ENCODE assay signal across 9 cellular contexts in the genomic region with DNA sequence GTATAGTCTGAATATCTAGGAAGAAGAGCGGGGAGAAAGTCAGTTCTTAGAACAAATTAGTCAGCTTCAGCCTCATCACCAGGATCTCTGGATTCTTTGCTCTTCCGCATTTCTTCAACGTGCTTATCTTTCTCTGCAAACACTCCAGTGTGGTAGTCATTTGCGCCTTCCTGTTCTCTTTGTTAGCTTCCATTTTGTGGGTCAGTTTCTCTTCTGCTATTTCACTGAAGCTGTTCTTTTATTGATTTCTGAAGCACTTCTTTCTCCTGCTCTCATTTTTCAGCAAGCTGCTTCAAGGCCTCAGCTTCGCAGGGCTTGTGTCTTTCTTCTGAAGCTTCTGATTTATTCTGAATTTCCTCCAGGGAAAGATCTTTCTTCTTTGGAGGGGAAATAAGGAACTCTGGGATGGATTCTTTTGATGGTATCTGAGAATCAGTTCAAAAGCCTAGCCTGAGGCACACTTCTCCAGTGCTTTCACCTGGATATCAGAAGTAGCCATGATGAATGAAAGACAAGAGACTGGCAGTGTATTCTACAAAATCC. TPM values are rescaled to one million over a fixed set of nuclear protein-coding genes. Genes with fewer than 3 reads are reported as not detected.
DNase-seq lines count a peak whose midpoint lies in the region; ATAC-seq and TF ChIP-seq lines count a peak whose summit lies in the region.
"Had no signal": no experiment of that assay in that cellular context is flagged by ENCODE, and none has a peak within 500 bp of the region (broad histone marks: within the 10 kb centered on the region; RNA-seq: fewer than 3 reads in every experiment).

No MANE protein-coding gene starts in this region.

- H3K9me3 ChIP-seq in uterus = no peaks in the 10 kb centered on the region

- H3K27ac Mint-ChIP-seq in activated CD8-positive, alpha-beta T cell treated with anti-CD3 and anti-CD28 coated beads for 36 hours = peak overlapping the region; percentile 5
- no peak overlapping the region for H3K27ac Mint-ChIP-seq in activated CD8-positive, alpha-beta T cell treated with anti-CD3 and anti-CD28 coated beads, Interleukin-2, amount 10 ng/mL, durations not matched to agents 7 days and 5 days
- peak overlapping the region; percentile 2 for H3K27ac Mint-ChIP-seq in activated naive CD8-positive, alpha-beta T cell treated with anti-CD3 and anti-CD28 coated beads for 36 hours
- peak overlapping the region; percentile 6 to 91 (median 86) for H3K27ac Mint-ChIP-seq in naive B cell

- peaks cover 15% of the 10 kb centered on the region for H3K4me1 Mint-ChIP-seq in activated CD8-positive, alpha-beta T cell treated with anti-CD3 and anti-CD28 coated beads for 36 hours (ENCODE audit: low read depth)
- H3K4me1 Mint-ChIP-seq in activated CD8-positive, alpha-beta T cell treated with anti-CD3 and anti-CD28 coated beads, Interleukin-2, amount 10 ng/mL, durations not matched to agents 7 days and 5 days (ENCODE audit: low read depth) = peaks cover 2% of the 10 kb centered on the region
- H3K4me1 Mint-ChIP-seq in activated naive CD8-positive, alpha-beta T cell treated with anti-CD3 and anti-CD28 coated beads for 36 hours = peaks cover 9% of the 10 kb centered on the region
- peaks cover 39 to 67% (median 54%) of the 10 kb centered on the region in 3 donors for H3K4me1 Mint-ChIP-seq in naive B cell

- peaks cover 34% of the 10 kb centered on the region for H3K36me3 Mint-ChIP-seq in activated CD8-positive, alpha-beta T cell treated with anti-CD3 and anti-CD28 coated beads for 36 hours (ENCODE audit: low read depth)
- peaks cover 23% of the 10 kb centered on the region for H3K36me3 Mint-ChIP-seq in activated CD8-positive, alpha-beta T cell treated with anti-CD3 and anti-CD28 coated beads, Interleukin-2, amount 10 ng/mL, durations not matched to agents 7 days and 5 days (ENCODE audit: low read depth)
- H3K36me3 Mint-ChIP-seq in activated naive CD8-positive, alpha-beta T cell treated with anti-CD3 and anti-CD28 coated beads for 36 hours = peaks cover 44% of the 10 kb centered on the region
- H3K36me3 Mint-ChIP-seq in naive B cell = peaks cover under 1 to 25% of the 10 kb centered on the region in 2 donors

- no peak for TF ChIP-seq POLR2A in uterus (IDR thresholded peaks at IDR 0.05)

- no peaks in the 10 kb centered on the region for H3K27me3 ChIP-seq in uterus

- no peak for TF ChIP-seq CTCF in activated CD8-positive, alpha-beta T cell treated with anti-CD3 and anti-CD28 coated beads for 36 hours (IDR thresholded peaks at IDR 0.05)
- no peak for TF ChIP-seq CTCF in uterus (IDR thresholded peaks at IDR 0.05)

- no peaks in the 10 kb centered on the region for H3K27me3 Mint-ChIP-seq in activated CD8-positive, alpha-beta T cell treated with anti-CD3 and anti-CD28 coated beads for 36 hours
- H3K27me3 Mint-ChIP-seq in activated CD8-positive, alpha-beta T cell treated with anti-CD3 and anti-CD28 coated beads, Interleukin-2, amount 10 ng/mL, durations not matched to agents 7 days and 5 days (ENCODE audit: low read depth) = no peaks in the 10 kb centered on the region
- H3K27me3 Mint-ChIP-seq in activated naive CD8-positive, alpha-beta T cell treated with anti-CD3 and anti-CD28 coated beads for 36 hours = no peaks in the 10 kb centered on the region
- H3K27me3 Mint-ChIP-seq in naive B cell = no peaks in the 10 kb centered on the region

- no peak overlapping the region for H3K4me3 Mint-ChIP-seq in activated CD8-positive, alpha-beta T cell treated with anti-CD3 and anti-CD28 coated beads for 36 hours
- H3K4me3 Mint-ChIP-seq in activated CD8-positive, alpha-beta T cell treated with anti-CD3 and anti-CD28 coated beads, Interleukin-2, amount 10 ng/mL, durations not matched to agents 7 days and 5 days = no peak overlapping the region
- no peak overlapping the region for H3K4me3 Mint-ChIP-seq in activated naive CD8-positive, alpha-beta T cell treated with anti-CD3 and anti-CD28 coated beads for 36 hours
- peak overlapping the region; percentile 27 to 88 (median 62) for H3K4me3 Mint-ChIP-seq in naive B cell
- H3K4me3 Mint-ChIP-seq: neural crest cell had no signal

- H3K27ac ChIP-seq in uterus = no peak overlapping the region

- H3K4me1 ChIP-seq in uterus = no peaks in the 10 kb centered on the region

- peaks cover 15% of the 10 kb centered on the region for H3K9me3 Mint-ChIP-seq in activated CD8-positive, alpha-beta T cell treated with anti-CD3 and anti-CD28 coated beads for 36 hours
- no peaks in the 10 kb centered on the region for H3K9me3 Mint-ChIP-seq in activated CD8-positive, alpha-beta T cell treated with anti-CD3 and anti-CD28 coated beads, Interleukin-2, amount 10 ng/mL, durations not matched to agents 7 days and 5 days (ENCODE audit: insufficient read depth)
- peaks cover 17% of the 10 kb centered on the region for H3K9me3 Mint-ChIP-seq in activated naive CD8-positive, alpha-beta T cell treated with anti-CD3 and anti-CD28 coated beads for 36 hours
- peaks cover 4 to 21% (median 8%) of the 10 kb centered on the region in 7 donors for H3K9me3 Mint-ChIP-seq in naive B cell

- POLR2A ChIA-PET in activated CD8-positive, alpha-beta T cell treated with anti-CD3 and anti-CD28 coated beads for 36 hours (lab: Charles Lee) = interaction anchor here (0.6 to 1.4 kb wide), 4 partner anchors 13 to 245 kb away, joined by 3 to 4 read pairs (median 3); a partner anchor contains a TSS
- POLR2A ChIA-PET in activated CD8-positive, alpha-beta T cell treated with anti-CD3 and anti-CD28 coated beads, Interleukin-2, amount 10 ng/mL, durations not matched to agents 7 days and 5 days (lab: Charles Lee) = interaction anchor here (0.9 to 1.4 kb wide), 2 partner anchors 8 to 14 kb away, joined by 3 read pairs; a partner anchor contains a TSS

- CTCF ChIA-PET in activated CD8-positive, alpha-beta T cell treated with anti-CD3 and anti-CD28 coated beads for 36 hours (lab: Charles Lee) = interaction anchor here (0.8 to 3.4 kb wide), 4 partner anchors 10 to 62 kb away, joined by 3 to 11 read pairs (median 4); no protein-coding TSS in a partner anchor
- CTCF ChIA-PET in activated CD8-positive, alpha-beta T cell treated with anti-CD3 and anti-CD28 coated beads, Interleukin-2, amount 10 ng/mL, durations not matched to agents 7 days and 5 days (lab: Charles Lee) = interaction anchor here (0.7 to 2.0 kb wide), 2 partner anchors 33 to 60 kb away, joined by 3 to 7 read pairs; no protein-coding TSS in a partner anchor

- no peak for DNase-seq in activated CD8-positive, alpha-beta T cell treated with anti-CD3 and anti-CD28 coated beads for 36 hours
- DNase-seq in activated CD8-positive, alpha-beta T cell treated with anti-CD3 and anti-CD28 coated beads, Interleukin-2, amount 10 ng/mL, durations not matched to agents 7 days and 5 days = no peak
- no peak for DNase-seq in activated naive CD8-positive, alpha-beta T cell treated with anti-CD3 and anti-CD28 coated beads for 36 hours
- DNase-seq in naive B cell = peak; percentile 81
- DNase-seq in NCI-H524 treated with DMSO at 0.1 percent for 48 hours (lab: John Stamatoyannopoulos, UW) = no peak
- no peak for DNase-seq in uterus

- intact Hi-C loops in activated CD8-positive, alpha-beta T cell treated with anti-CD3 and anti-CD28 coated beads for 36 hours (cut with micrococcal nuclease) = no loop called here
- intact Hi-C loops in uterus (cut with DNase I; ENCODE audit: low total_unique reads) = no loop called here

- no peak overlapping the region for H3K4me3 ChIP-seq in uterus

- H3K36me3 ChIP-seq in uterus = no peaks in the 10 kb centered on the region

- no peak for ATAC-seq in activated CD8-positive, alpha-beta T cell treated with anti-CD3 and anti-CD28 coated beads for 36 hours
- ATAC-seq in activated CD8-positive, alpha-beta T cell treated with anti-CD3 and anti-CD28 coated beads, Interleukin-2, amount 10 ng/mL, durations not matched to agents 7 days and 5 days = no peak
- ATAC-seq in HG03342 (IDR thresholded peaks at IDR 0.05; ENCODE audit: unreplicated experiment) = peak; percentile 92
- ATAC-seq in naive B cell (ENCODE audit: low read depth in 2 of 2) = peak; percentile 97 to 98
- ATAC-seq in HG03135 (IDR thresholded peaks at IDR 0.05; ENCODE audit: unreplicated experiment) = no peak

RNA-seq across cellular contexts. Expression of a gene that starts 13.5 kb away (rescaled TPM):
- 1 to 10 TPM; 3.5 to 4.1 TPM for total RNA-seq in activated CD8-positive, alpha-beta T cell treated with anti-CD3 and anti-CD28 coated beads for 36 hours
- total RNA-seq in activated CD8-positive, alpha-beta T cell treated with anti-CD3 and anti-CD28 coated beads, Interleukin-2, amount 10 ng/mL, durations not matched to agents 7 days and 5 days = 1 to 10 TPM; 3.4 to 3.5 TPM
- 1 to 10 TPM; 2.7 to 3.7 TPM for total RNA-seq in activated naive CD8-positive, alpha-beta T cell treated with anti-CD3 and anti-CD28 coated beads for 36 hours
- 10 to 100 TPM; 29.2 to 59.1 (median 37.0) TPM for polyA plus RNA-seq in naive B cell (ENCODE audit: low read depth in 6 of 6)
- total RNA-seq in uterus = 10 to 100 TPM in 3 of 4 donors, 1 to 10 TPM in 1; 1.3 to 25.6 (median 16.0) TPM

RNA-seq across cellular contexts. Expression of a gene that starts 55.9 kb away (rescaled TPM):
- total RNA-seq in activated CD8-positive, alpha-beta T cell treated with anti-CD3 and anti-CD28 coated beads for 36 hours = 1 to 10 TPM in 1 of 2 experiments, under 1 TPM in 1; 0.99 to 1.1 TPM
- total RNA-seq in activated CD8-positive, alpha-beta T cell treated with anti-CD3 and anti-CD28 coated beads, Interleukin-2, amount 10 ng/mL, durations not matched to agents 7 days and 5 days = 1 to 10 TPM; 1.0 to 1.4 TPM
- under 1 TPM; 0.64 to 0.99 TPM for total RNA-seq in activated naive CD8-positive, alpha-beta T cell treated with anti-CD3 and anti-CD28 coated beads for 36 hours
- 1 to 10 TPM in 4 of 6 donors, under 1 TPM in 2; 0.50 to 2.7 (median 1.3) TPM for polyA plus RNA-seq in naive B cell (ENCODE audit: low read depth in 6 of 6)
- 10 to 100 TPM in 1 of 4 donors, 1 to 10 TPM in 3; 1.3 to 27.6 (median 5.6) TPM for total RNA-seq in uterus

Comparison
In these comparisons a context has a peak if more than half of its experiments do, and no peak if none do; other contexts are left out.
1. ATAC-seq: peak in HG03342 (single experiment) and naive B cell (2 of 2); none in activated CD8-positive, alpha-beta T cell treated with anti-CD3 and anti-CD28 coated beads for 36 hours (single experiment), activated CD8-positive, alpha-beta T cell treated with anti-CD3 and anti-CD28 coated beads, Interleukin-2, amount 10 ng/mL, durations not matched to agents 7 days and 5 days (single experiment) and HG03135 (single experiment).
2. H3K4me3 Mint-ChIP-seq: peak in naive B cell (8 of 8); none in activated CD8-positive, alpha-beta T cell treated with anti-CD3 and anti-CD28 coated beads for 36 hours (single experiment), activated CD8-positive, alpha-beta T cell treated with anti-CD3 and anti-CD28 coated beads, Interleukin-2, amount 10 ng/mL, durations not matched to agents 7 days and 5 days (single experiment) and activated naive CD8-positive, alpha-beta T cell treated with anti-CD3 and anti-CD28 coated beads for 36 hours (single experiment).